23 cellular contexts compared by ENCODE assay signal in the genomic region with DNA sequence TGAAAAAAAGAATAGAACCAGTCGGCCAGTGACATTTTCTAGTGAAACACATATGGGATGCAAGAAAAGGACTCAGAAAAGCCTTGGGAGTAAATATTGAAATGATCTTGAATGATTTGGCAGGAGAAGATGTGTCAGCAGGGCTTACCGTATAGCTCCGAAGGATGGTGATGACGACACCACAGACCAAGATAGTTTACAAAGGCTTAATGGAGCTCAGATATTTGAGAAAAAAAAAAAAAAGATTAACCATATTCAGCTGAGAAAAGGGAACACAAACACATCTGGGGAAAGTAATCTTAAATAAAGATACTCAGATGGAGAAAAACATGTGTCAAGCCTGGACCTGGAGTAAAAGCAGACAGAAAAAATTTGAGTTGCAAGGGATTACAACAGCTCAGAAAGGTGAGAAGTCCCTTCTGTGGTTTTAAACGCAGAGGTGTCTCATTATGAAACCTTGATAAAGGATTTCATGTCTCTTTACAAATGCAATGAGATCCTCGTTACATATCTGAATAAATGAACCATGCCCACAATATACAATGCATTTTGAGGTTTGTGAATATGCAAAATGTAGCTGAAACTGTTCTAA. TPM values are rescaled to one million over a fixed set of nuclear protein-coding genes. Genes with fewer than 3 reads are reported as not detected.
DNase-seq lines count a peak whose midpoint lies in the region; ATAC-seq lines count a peak whose summit lies in the region.
"Had no signal": no experiment of that assay in that cellular context is flagged by ENCODE, and none has a peak within 500 bp of the region (broad histone marks: within the 10 kb centered on the region; RNA-seq: fewer than 3 reads in every experiment).

No MANE protein-coding gene starts in this region.

- peaks cover 6% of the 10 kb centered on the region for H3K27me3 Mint-ChIP-seq in activated CD8-positive, alpha-beta memory T cell treated with anti-CD3 and anti-CD28 coated beads, Interleukin-2, amount 10 ng/mL, durations not matched to agents 7 days and 5 days
- H3K27me3 Mint-ChIP-seq: IgD-negative memory B cell had no signal

- DNase-seq in activated CD8-positive, alpha-beta memory T cell treated with anti-CD3 and anti-CD28 coated beads, Interleukin-2, amount 10 ng/mL, durations not matched to agents 7 days and 5 days = no peak
- DNase-seq in activated CD8-positive, alpha-beta memory T cell treated with anti-CD3 and anti-CD28 coated beads for 24 hours = no peak
- DNase-seq in NCI-H2107 (lab: John Stamatoyannopoulos, UW) (peak; percentile 47), iris pigment epithelial cell (ENCODE audit: low read depth) (peak; percentile 50), left cardiac atrium (no peak), NCI-H748 (lab: John Stamatoyannopoulos, UW; ENCODE audit: unreplicated experiment) (no peak), HT-29 (ENCODE audit: low spot score) (no peak)
- DNase-seq: ACHN; activated CD4-positive, alpha-beta T cell treated with anti-CD3 and anti-CD28 coated beads, Interleukin-2, amount 50 U/mL, for 4 hours; amygdala; central memory CD4-positive, alpha-beta T cell; DMS153; immature natural killer cell; lower lobe of right lung; NCI-H1930; NCI-H510A treated with DMSO at 0.1 percent for 48 hours; SHP77 treated with DMSO at 0.1 percent for 48 hours; T-cell had no signal

- H3K9me3 Mint-ChIP-seq in activated CD8-positive, alpha-beta memory T cell treated with anti-CD3 and anti-CD28 coated beads, Interleukin-2, amount 10 ng/mL, durations not matched to agents 7 days and 5 days (ENCODE audit: low read depth) = no peaks in the 10 kb centered on the region
- H3K9me3 Mint-ChIP-seq: CD14-positive monocyte, IgD-negative memory B cell, immature natural killer cell, T-cell had no signal

- ATAC-seq in activated CD8-positive, alpha-beta memory T cell treated with anti-CD3 and anti-CD28 coated beads, Interleukin-2, amount 10 ng/mL, durations not matched to agents 7 days and 5 days = peak; percentile 67
- ATAC-seq in GM21619 (IDR thresholded peaks at IDR 0.05; ENCODE audit: unreplicated experiment) = peak; percentile 41
- ATAC-seq in left cardiac atrium = no peak
- ATAC-seq: esophagus mucosa, HCT116, lower lobe of right lung, T-cell had no signal

- H3K36me3 Mint-ChIP-seq in activated CD8-positive, alpha-beta memory T cell treated with anti-CD3 and anti-CD28 coated beads, Interleukin-2, amount 10 ng/mL, durations not matched to agents 7 days and 5 days = no peaks in the 10 kb centered on the region
- H3K36me3 Mint-ChIP-seq: CD14-positive monocyte, immature natural killer cell, T-cell had no signal

- intact Hi-C loops in left cardiac atrium (cut with DNase I) = no loop called here

- CTCF ChIA-PET in activated CD8-positive, alpha-beta memory T cell treated with anti-CD3 and anti-CD28 coated beads, Interleukin-2, amount 10 ng/mL, durations not matched to agents 7 days and 5 days (lab: Charles Lee) = interaction anchor here (0.6 kb wide), 1 partner anchor 9 kb away, joined by 4 read pairs; no protein-coding TSS in a partner anchor

- H3K4me3 Mint-ChIP-seq in activated CD8-positive, alpha-beta memory T cell treated with anti-CD3 and anti-CD28 coated beads, Interleukin-2, amount 10 ng/mL, durations not matched to agents 7 days and 5 days = no peak overlapping the region
- H3K4me3 Mint-ChIP-seq: CD14-positive monocyte, immature natural killer cell, T-cell had no signal

- H3K27ac Mint-ChIP-seq in activated CD8-positive, alpha-beta memory T cell treated with anti-CD3 and anti-CD28 coated beads, Interleukin-2, amount 10 ng/mL, durations not matched to agents 7 days and 5 days = peak overlapping the region; percentile 49
- H3K27ac Mint-ChIP-seq: CD14-positive monocyte, immature natural killer cell, T-cell had no signal

- peaks cover 16% of the 10 kb centered on the region for H3K4me1 Mint-ChIP-seq in activated CD8-positive, alpha-beta memory T cell treated with anti-CD3 and anti-CD28 coated beads, Interleukin-2, amount 10 ng/mL, durations not matched to agents 7 days and 5 days
- H3K4me1 Mint-ChIP-seq: CD14-positive monocyte, immature natural killer cell, T-cell had no signal

RNA-seq across cellular contexts. Expression of a gene that starts 36.0 kb away (rescaled TPM):
- total RNA-seq in activated CD8-positive, alpha-beta memory T cell treated with anti-CD3 and anti-CD28 coated beads, Interleukin-2, amount 10 ng/mL, durations not matched to agents 7 days and 5 days = 10 to 100 TPM in 1 of 2 experiments, 1 to 10 TPM in 1; 5.5 to 11.5 TPM
- 10 to 100 TPM; 30.8 to 48.8 TPM for total RNA-seq in left cardiac atrium
- 24.1 and 25.1 TPM in 2 replicates for total RNA-seq in HT-29 (2014; rRNA removed; shearing (Covaris generic))

RNA-seq across cellular contexts. Expression of a gene that starts 36.2 kb away (rescaled TPM):
- total RNA-seq in activated CD8-positive, alpha-beta memory T cell treated with anti-CD3 and anti-CD28 coated beads, Interleukin-2, amount 10 ng/mL, durations not matched to agents 7 days and 5 days = 10 to 100 TPM; 27.2 to 28.6 TPM
- 10 to 100 TPM; 21.1 to 24.2 TPM for total RNA-seq in left cardiac atrium
- 7.7 and 7.9 TPM in 2 replicates for total RNA-seq in HT-29 (2014; rRNA removed; shearing (Covaris generic))

Comparison
In these comparisons a context has a peak if more than half of its experiments do, and no peak if none do; other contexts are left out.
1. ATAC-seq: peak in activated CD8-positive, alpha-beta memory T cell treated with anti-CD3 and anti-CD28 coated beads, Interleukin-2, amount 10 ng/mL, durations not matched to agents 7 days and 5 days (single experiment) and GM21619 (single experiment); none in left cardiac atrium (0 of 2).
2. DNase-seq: peak in NCI-H2107 (single experiment) and iris pigment epithelial cell (single experiment); none in activated CD8-positive, alpha-beta memory T cell treated with anti-CD3 and anti-CD28 coated beads, Interleukin-2, amount 10 ng/mL, durations not matched to agents 7 days and 5 days (single experiment), activated CD8-positive, alpha-beta memory T cell treated with anti-CD3 and anti-CD28 coated beads for 24 hours (single experiment), left cardiac atrium (single experiment), NCI-H748 (single experiment) and HT-29 (single experiment).